Comparison of ENCODE assay signal across 8 cellular contexts in the genomic region with DNA sequence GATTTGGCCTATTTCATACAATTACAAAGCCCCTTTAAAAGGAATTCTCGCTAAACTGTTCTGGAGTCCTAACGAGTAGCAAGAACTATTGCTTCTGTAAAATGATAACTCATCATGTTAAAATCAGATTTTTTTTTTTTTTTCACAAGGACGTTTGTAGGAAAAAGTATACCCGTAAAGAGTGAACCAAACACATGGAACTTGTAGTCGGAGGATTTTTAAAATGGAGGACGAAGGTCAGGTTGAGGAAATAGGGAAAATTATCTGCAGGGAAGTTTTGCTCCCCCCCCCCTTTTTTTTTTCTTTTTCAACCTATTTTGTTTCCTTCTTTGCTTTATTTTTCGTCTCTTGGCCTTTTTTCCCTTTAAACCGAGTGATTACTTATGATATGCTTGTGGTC. TPM values are rescaled to one million over a fixed set of nuclear protein-coding genes. Genes with fewer than 3 reads are reported as not detected.
A peak's percentile ranks its signal among the peaks of the same experiment; 100 is the strongest.
DNase-seq lines count a peak whose midpoint lies in the region; ATAC-seq, FAIRE-seq and TF ChIP-seq lines count a peak whose summit lies in the region.

No MANE protein-coding gene starts in this region.

- in situ Hi-C loops in Caki2 (cut with HindIII; ENCODE audit: low pct_unique_long_range_greater_than_20kb, low sequenced_read_pairs): no loop called here

- DNase-seq in Caki2 (ENCODE audit: low read depth) (peak; percentile 12), Karpas-422 (peak; percentile 66), thoracic aorta (ENCODE audit: low spot score) (no peak), foreskin melanocyte (no peak), AML-193 (lab: John Stamatoyannopoulos, UW) (no peak)

- H3K4me3 ChIP-seq in Karpas-422 (ENCODE audit: low read length) (peak overlapping the region; percentile 94), thoracic aorta (peak overlapping the region; percentile 92)

- peak overlapping the region; percentile 96 for H3K27ac Mint-ChIP-seq in activated naive CD8-positive, alpha-beta T cell

- H3K9me3 Mint-ChIP-seq in activated naive CD8-positive, alpha-beta T cell (ENCODE audit: low read depth): no peaks in the 10 kb centered on the region

- ATAC-seq in thoracic aorta (ENCODE audit: insufficient number of reproducible peaks, low FRiP score, low read depth) (no peak), GM18907 (IDR thresholded peaks at IDR 0.05; ENCODE audit: unreplicated experiment) (no peak)

- 0 out of 2 replicates have a peak, but pooled peaks cover 3% of the 10 kb centered on the region for H4K20me1 ChIP-seq in Karpas-422 (ENCODE audit: insufficient read depth, low read depth, low read length)

- H3K4me1 Mint-ChIP-seq in activated naive CD8-positive, alpha-beta T cell (ENCODE audit: low read depth): peaks cover 46% of the 10 kb centered on the region

- H3K36me3 ChIP-seq in Karpas-422 (ENCODE audit: insufficient read depth, low read length) (peaks cover 29% of the 10 kb centered on the region), thoracic aorta (no peaks in the 10 kb centered on the region)

- no peak overlapping the region for H2AFZ ChIP-seq in Karpas-422 (ENCODE audit: low read length)

- H3K4me2 ChIP-seq in Karpas-422 (ENCODE audit: low read depth, low read length, poor library complexity, severe bottlenecking): peak overlapping the region; percentile 78

- H3K27me3 Mint-ChIP-seq in activated naive CD8-positive, alpha-beta T cell: no peaks in the 10 kb centered on the region

- H3K9ac ChIP-seq in Karpas-422 (ENCODE audit: low read length): peak overlapping the region; percentile 99

- peak overlapping the region; percentile 97 for H3K4me3 Mint-ChIP-seq in activated naive CD8-positive, alpha-beta T cell

- no peaks in the 10 kb centered on the region for H3K9me2 ChIP-seq in Karpas-422 (replicated peaks; ENCODE audit: insufficient read depth, low read length)

- H3K9me3 ChIP-seq in Karpas-422 (ENCODE audit: low read length): no peaks in the 10 kb centered on the region
- H3K9me3 ChIP-seq in thoracic aorta: no peaks in the 10 kb centered on the region

- peaks cover 24% of the 10 kb centered on the region for H3K36me3 Mint-ChIP-seq in activated naive CD8-positive, alpha-beta T cell

- peak; percentile 75 for FAIRE-seq in islet of Langerhans (lab: Jason Lieb, UNC)

- peak overlapping the region; percentile 90 for H3K27ac ChIP-seq in Karpas-422 (ENCODE audit: low read length)
- H3K27ac ChIP-seq in thoracic aorta: peak overlapping the region; percentile 92 to 96

- peaks cover 59% of the 10 kb centered on the region for H3K79me2 ChIP-seq in Karpas-422 (ENCODE audit: low read length)

- H3K27me3 ChIP-seq in Karpas-422 (ENCODE audit: low read length): no peaks in the 10 kb centered on the region
- no peaks in the 10 kb centered on the region for H3K27me3 ChIP-seq in thoracic aorta (replicated peaks; ENCODE audit: insufficient read depth)

- H3K4me1 ChIP-seq in Karpas-422 (ENCODE audit: low read length) (peaks cover 47% of the 10 kb centered on the region), thoracic aorta (ENCODE audit: control insufficient read depth in 1 of 2, low read depth in 2 of 2) (peaks cover 20 to 27% of the 10 kb centered on the region in 2 donors)

- no peak for TF ChIP-seq CTCF in thoracic aorta (IDR thresholded peaks at IDR 0.05)

RNA-seq across cellular contexts. Expression of a gene that starts 1.0 kb away (rescaled TPM):
- total RNA-seq in Caki2 (2014; rRNA removed; shearing (Covaris generic); ENCODE audit: low replicate concordance): 26.5 and 42.0 TPM in 2 replicates
- 156 and 355 TPM in 2 replicates for total RNA-seq in Karpas-422 (2014; rRNA removed; shearing (Covaris generic); ENCODE audit: low replicate concordance)
- 10 to 100 TPM; 91.7 to 97.4 TPM for total RNA-seq in thoracic aorta

Comparison
In these comparisons a context has a peak if more than half of its experiments do, and no peak if none do; other contexts are left out.
1. DNase-seq: peak in Caki2 (single experiment) and Karpas-422 (single experiment); none in thoracic aorta (single experiment), foreskin melanocyte (single experiment) and AML-193 (0 of 2).